21 cellular contexts compared by ENCODE assay signal in genomic region chr21:45086342-45086958, GRCh38. TPM values are rescaled to one million over a fixed set of nuclear protein-coding genes. Genes with fewer than 3 reads are reported as not detected.
A peak's percentile ranks its signal among the peaks of the same experiment; 100 is the strongest.
DNase-seq lines count a peak whose midpoint lies in the region; ATAC-seq, FAIRE-seq and TF ChIP-seq lines count a peak whose summit lies in the region.
"Had no signal": no experiment of that assay in that cellular context is flagged by ENCODE, and none has a peak within 500 bp of the region (broad histone marks: within the 10 kb centered on the region; RNA-seq: fewer than 3 reads in every experiment).

No MANE protein-coding gene starts in this region.

- H3K36me3 ChIP-seq in CD4-positive, alpha-beta memory T cell (ENCODE audit: insufficient read depth, low read length), result no peaks in the 10 kb centered on the region
- H3K36me3 ChIP-seq: neutrophil, transverse colon had no signal

- H3K4me3 Mint-ChIP-seq in activated CD4-positive, alpha-beta T cell treated with anti-CD3 and anti-CD28 coated beads for 36 hours, result no peak overlapping the region
- H3K4me3 Mint-ChIP-seq in CD4-positive, alpha-beta memory T cell, result peak overlapping the region; percentile 58 to 87 (median 76)
- peak overlapping the region; percentile 26 for H3K4me3 Mint-ChIP-seq in activated CD8-positive, alpha-beta T cell treated with anti-CD3 and anti-CD28 coated beads for 36 hours
- H3K4me3 Mint-ChIP-seq in naive B cell, result peak overlapping the region in 7 of 8 donors; percentile 4 to 84 (median 53)
- H3K4me3 Mint-ChIP-seq: dendritic cell treated with granulocyte-macrophage colony-stimulating factor and Interleukin-4, amounts not matched to agents 40 ng/mL and 50 ng/mL, for 4 days had no signal

- peaks cover 29% of the 10 kb centered on the region for H3K36me3 Mint-ChIP-seq in activated CD4-positive, alpha-beta T cell treated with anti-CD3 and anti-CD28 coated beads for 36 hours (ENCODE audit: low read depth)
- peaks cover under 1 to 3% of the 10 kb centered on the region in 2 donors for H3K36me3 Mint-ChIP-seq in CD4-positive, alpha-beta memory T cell
- peaks cover 23% of the 10 kb centered on the region for H3K36me3 Mint-ChIP-seq in activated CD8-positive, alpha-beta T cell treated with anti-CD3 and anti-CD28 coated beads for 36 hours (ENCODE audit: low read depth)
- H3K36me3 Mint-ChIP-seq in naive B cell, result peaks cover 0 to 12% of the 10 kb centered on the region in 2 donors

- no peak for TF ChIP-seq CTCF in activated CD8-positive, alpha-beta T cell treated with anti-CD3 and anti-CD28 coated beads for 36 hours (IDR thresholded peaks at IDR 0.05)

- FAIRE-seq in frontal cortex (lab: Jason Lieb, UNC), result no peak
- FAIRE-seq: HTR-8/SVneo had no signal

- H3K4me3 ChIP-seq in CD4-positive, alpha-beta memory T cell (ENCODE audit: low read length in 2 of 2), result peak overlapping the region in 1 of 2 donors; percentile 18
- H3K4me3 ChIP-seq: gastroesophageal sphincter, transverse colon had no signal

- peak overlapping the region; percentile 17 for H3K27ac ChIP-seq in CD4-positive, alpha-beta memory T cell (ENCODE audit: low read depth, low read length)
- H3K27ac ChIP-seq: brain microvascular endothelial cell, neutrophil, transverse colon had no signal

- no peaks in the 10 kb centered on the region for H3K27me3 ChIP-seq in CD4-positive, alpha-beta memory T cell (ENCODE audit: insufficient read depth, low read length)
- H3K27me3 ChIP-seq: brain microvascular endothelial cell, gastroesophageal sphincter, neutrophil, transverse colon had no signal

- ATAC-seq in activated CD4-positive, alpha-beta T cell treated with anti-CD3 and anti-CD28 coated beads for 36 hours, result no peak
- no peak for ATAC-seq in activated CD8-positive, alpha-beta T cell treated with anti-CD3 and anti-CD28 coated beads for 36 hours
- ATAC-seq in naive B cell (ENCODE audit: low read depth in 2 of 2) (no peak), GM18861 (IDR thresholded peaks at IDR 0.05; ENCODE audit: unreplicated experiment) (no peak)
- ATAC-seq: gastroesophageal sphincter, Panc1 had no signal

- H3K4me1 ChIP-seq in CD4-positive, alpha-beta memory T cell (ENCODE audit: insufficient read depth, low read length), result peaks cover 83% of the 10 kb centered on the region

- H3K9me3 ChIP-seq in CD4-positive, alpha-beta memory T cell (ENCODE audit: control insufficient read depth in 1 of 2, low read length in 2 of 2), result no peaks in the 10 kb centered on the region
- H3K9me3 ChIP-seq: gastroesophageal sphincter, neutrophil, transverse colon had no signal

- H3K4me1 Mint-ChIP-seq in activated CD4-positive, alpha-beta T cell treated with anti-CD3 and anti-CD28 coated beads for 36 hours, result peaks cover 77% of the 10 kb centered on the region
- H3K4me1 Mint-ChIP-seq in CD4-positive, alpha-beta memory T cell, result peaks cover 74 to 97% (median 87%) of the 10 kb centered on the region in 4 donors
- H3K4me1 Mint-ChIP-seq in activated CD8-positive, alpha-beta T cell treated with anti-CD3 and anti-CD28 coated beads for 36 hours (ENCODE audit: low read depth), result peaks cover 89% of the 10 kb centered on the region
- peaks cover 76 to 92% (median 86%) of the 10 kb centered on the region in 3 donors for H3K4me1 Mint-ChIP-seq in naive B cell

- DNase-seq in activated CD4-positive, alpha-beta T cell treated with anti-CD3 and anti-CD28 coated beads for 36 hours, result no peak
- no peak for DNase-seq in activated CD4-positive, alpha-beta T cell treated with anti-CD3 and anti-CD28 coated beads, Interleukin-2, amount 50 U/mL, for 4 hours
- DNase-seq in CD4-positive, alpha-beta memory T cell, result no peak
- no peak for DNase-seq in activated CD8-positive, alpha-beta T cell treated with anti-CD3 and anti-CD28 coated beads for 36 hours
- DNase-seq in naive B cell (no peak), frontal cortex (ENCODE audit: low spot score in 2 of 2) (no peak)
- no peak for DNase-seq in stimulated activated CD4-positive, alpha-beta T cell treated with anti-CD3 and anti-CD28 coated beads, Interleukin-2, amount 100 ng/mL, for 24 hours
- DNase-seq: brain microvascular endothelial cell, erythroblast, GOT3, midbrain, NCI-H1694 treated with DMSO at 0.1 percent for 48 hours, NCI-H2227 treated with DMSO at 0.1 percent for 48 hours, NCI-H82, transverse colon had no signal

- POLR2A ChIA-PET in activated CD4-positive, alpha-beta T cell treated with anti-CD3 and anti-CD28 coated beads for 36 hours (lab: Charles Lee), result no interaction called here
- POLR2A ChIA-PET in CD4-positive, alpha-beta memory T cell (lab: Charles Lee; ENCODE audit: partially characterized antibody), result interaction anchor here (1.7 kb wide), 1 partner anchor 8 kb away, joined by 9 read pairs; no protein-coding TSS in a partner anchor
- POLR2A ChIA-PET in activated CD8-positive, alpha-beta T cell treated with anti-CD3 and anti-CD28 coated beads for 36 hours (lab: Charles Lee), result interaction anchor here (1.8 kb wide), 2 partner anchors 10 to 19 kb away, joined by 5 to 6 read pairs; no protein-coding TSS in a partner anchor

- CTCF ChIA-PET in activated CD4-positive, alpha-beta T cell treated with anti-CD3 and anti-CD28 coated beads for 36 hours (lab: Charles Lee), result interaction anchor here (1.2 to 2.1 kb wide), 3 partner anchors 39 to 55 kb away, joined by 3 to 8 read pairs (median 3); no protein-coding TSS in a partner anchor
- CTCF ChIA-PET in CD4-positive, alpha-beta memory T cell (lab: Charles Lee; ENCODE audit: partially characterized antibody), result interaction anchor here (1.1 to 1.2 kb wide), 3 partner anchors 11 to 42 kb away, joined by 3 to 4 read pairs (median 3); no protein-coding TSS in a partner anchor
- CTCF ChIA-PET in activated CD8-positive, alpha-beta T cell treated with anti-CD3 and anti-CD28 coated beads for 36 hours (lab: Charles Lee), result interaction anchor here (0.7 to 1.9 kb wide), 5 partner anchors 8 to 52 kb away, joined by 3 to 5 read pairs (median 4); no protein-coding TSS in a partner anchor

- no peaks in the 10 kb centered on the region for H3K27me3 Mint-ChIP-seq in activated CD4-positive, alpha-beta T cell treated with anti-CD3 and anti-CD28 coated beads for 36 hours
- no peaks in the 10 kb centered on the region for H3K27me3 Mint-ChIP-seq in CD4-positive, alpha-beta memory T cell
- no peaks in the 10 kb centered on the region for H3K27me3 Mint-ChIP-seq in activated CD8-positive, alpha-beta T cell treated with anti-CD3 and anti-CD28 coated beads for 36 hours
- no peaks in the 10 kb centered on the region for H3K27me3 Mint-ChIP-seq in naive B cell

- no peaks in the 10 kb centered on the region for H3K9me3 Mint-ChIP-seq in activated CD4-positive, alpha-beta T cell treated with anti-CD3 and anti-CD28 coated beads for 36 hours (ENCODE audit: low read depth)
- H3K9me3 Mint-ChIP-seq in CD4-positive, alpha-beta memory T cell, result no peaks in the 10 kb centered on the region
- H3K9me3 Mint-ChIP-seq in activated CD8-positive, alpha-beta T cell treated with anti-CD3 and anti-CD28 coated beads for 36 hours, result no peaks in the 10 kb centered on the region
- no peaks in the 10 kb centered on the region for H3K9me3 Mint-ChIP-seq in naive B cell
- H3K9me3 Mint-ChIP-seq: dendritic cell treated with granulocyte-macrophage colony-stimulating factor and Interleukin-4, amounts not matched to agents 40 ng/mL and 50 ng/mL, for 4 days had no signal

- intact Hi-C loops in activated CD4-positive, alpha-beta T cell treated with anti-CD3 and anti-CD28 coated beads for 36 hours (cut with DNase I, micrococcal nuclease), result loop anchor here in 1 of 2 experiments (10.0 kb wide), 1 partner anchor 272 kb away; the partner anchor contains the start of gene SUMO3
- intact Hi-C loops in CD4-positive, alpha-beta memory T cell (cut with micrococcal nuclease), result no loop called here
- intact Hi-C loops in activated CD8-positive, alpha-beta T cell treated with anti-CD3 and anti-CD28 coated beads for 36 hours (cut with micrococcal nuclease), result no loop called here

- H3K27ac Mint-ChIP-seq in activated CD4-positive, alpha-beta T cell treated with anti-CD3 and anti-CD28 coated beads for 36 hours, result peak overlapping the region; percentile 45
- peak overlapping the region; percentile 57 to 94 (median 85) for H3K27ac Mint-ChIP-seq in CD4-positive, alpha-beta memory T cell
- peak overlapping the region; percentile 86 for H3K27ac Mint-ChIP-seq in activated CD8-positive, alpha-beta T cell treated with anti-CD3 and anti-CD28 coated beads for 36 hours
- H3K27ac Mint-ChIP-seq in naive B cell, result peak overlapping the region in 1 of 6 donors; percentile 77
- H3K27ac Mint-ChIP-seq: dendritic cell treated with granulocyte-macrophage colony-stimulating factor and Interleukin-4, amounts not matched to agents 40 ng/mL and 50 ng/mL, for 4 days had no signal

RNA-seq across cellular contexts. Expression of gene ADARB1, which starts 12.1 kb away (rescaled TPM):
- 10 to 100 TPM; 32.8 to 37.7 TPM for total RNA-seq in activated CD4-positive, alpha-beta T cell treated with anti-CD3 and anti-CD28 coated beads for 36 hours
- total RNA-seq in CD4-positive, alpha-beta memory T cell, result 10 to 100 TPM; 49.7 to 50.0 TPM
- polyA plus RNA-seq in CD4-positive, alpha-beta memory T cell, result 10 to 100 TPM in 1 of 2 donors, 1 to 10 TPM in 1; 4.6 to 12.2 TPM
- 10 to 100 TPM; 36.2 to 37.1 TPM for total RNA-seq in activated CD8-positive, alpha-beta T cell treated with anti-CD3 and anti-CD28 coated beads for 36 hours
- polyA plus RNA-seq in naive B cell (ENCODE audit: low read depth in 6 of 6), result 10 to 100 TPM; 19.9 to 63.5 (median 28.7) TPM
- total RNA-seq in frontal cortex, result 19.2 TPM
